Comparison of ENCODE assay signal across 8 cellular contexts in the genomic region with DNA sequence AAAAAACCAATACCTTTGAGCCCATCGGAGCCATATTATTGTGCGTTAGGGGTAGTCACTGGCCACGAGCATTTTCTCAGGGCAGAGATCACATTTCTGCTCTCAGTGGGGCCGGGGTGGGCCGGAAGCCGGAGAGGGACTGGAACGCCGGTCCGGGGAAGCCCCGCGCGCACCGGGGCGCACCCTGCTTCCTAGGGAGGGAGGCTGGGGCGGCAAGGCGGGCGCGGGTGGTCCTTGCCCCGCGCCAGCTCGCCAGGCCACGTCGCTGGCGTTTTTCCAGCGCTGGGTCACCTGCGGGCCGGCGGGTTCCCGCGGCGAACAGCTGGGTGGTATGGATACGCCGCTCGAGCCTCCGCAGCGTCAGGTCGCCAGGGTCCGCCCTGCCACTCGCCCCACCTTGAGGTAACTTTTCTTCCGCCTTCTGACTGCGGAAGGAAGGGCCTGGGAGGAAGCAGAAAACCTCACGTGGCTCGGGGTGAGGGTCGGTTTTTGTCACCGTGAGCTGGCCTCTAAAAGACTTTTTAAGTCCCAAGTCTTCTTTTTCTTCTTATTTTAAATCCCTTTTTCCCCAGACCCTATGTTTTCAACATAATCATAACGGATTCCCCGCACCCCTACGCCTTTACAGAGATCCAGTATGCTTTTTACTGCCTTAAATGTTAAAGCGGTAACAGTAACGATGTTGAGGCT. TPM values are rescaled to one million over a fixed set of nuclear protein-coding genes. Genes with fewer than 3 reads are reported as not detected.
DNase-seq lines count a peak whose midpoint lies in the region; ATAC-seq and TF ChIP-seq lines count a peak whose summit lies in the region.

No MANE protein-coding gene starts in this region.

- CTCF ChIA-PET in activated naive CD4-positive, alpha-beta T cell treated with anti-CD3 and anti-CD28 coated beads for 36 hours (lab: Charles Lee), result interaction anchor here (1.0 to 3.4 kb wide), 5 partner anchors 9 to 130 kb away, joined by 3 to 16 read pairs (median 4); a partner anchor contains a TSS

- H3K36me3 Mint-ChIP-seq in activated naive CD4-positive, alpha-beta T cell treated with anti-CD3 and anti-CD28 coated beads for 36 hours (ENCODE audit: low read depth), result peaks cover 25% of the 10 kb centered on the region

- H3K4me1 Mint-ChIP-seq in activated naive CD4-positive, alpha-beta T cell treated with anti-CD3 and anti-CD28 coated beads for 36 hours (ENCODE audit: low read depth), result peaks cover 15% of the 10 kb centered on the region

- H3K27ac Mint-ChIP-seq in activated naive CD4-positive, alpha-beta T cell treated with anti-CD3 and anti-CD28 coated beads for 36 hours, result peak overlapping the region; percentile 99

- H3K27me3 ChIP-seq in heart right ventricle, result peaks cover 0 to 15% (median 6%) of the 10 kb centered on the region in 7 donors

- peak; percentile 89 to 90 for DNase-seq in AML-193 (lab: John Stamatoyannopoulos, UW)
- peak; percentile 60 for DNase-seq in RPMI7951 (ENCODE audit: low read depth)
- peak; percentile 88 for DNase-seq in activated naive CD4-positive, alpha-beta T cell treated with anti-CD3 and anti-CD28 coated beads for 36 hours
- DNase-seq in heart right ventricle, result peak; percentile 57 to 60
- DNase-seq in retina, result peak; percentile 83
- DNase-seq in NCI-H1417 treated with DMSO at 0.1 percent for 48 hours (lab: John Stamatoyannopoulos, UW), result no peak

- H3K9me3 Mint-ChIP-seq in activated naive CD4-positive, alpha-beta T cell treated with anti-CD3 and anti-CD28 coated beads for 36 hours, result no peaks in the 10 kb centered on the region

- no peaks in the 10 kb centered on the region for H3K9me3 ChIP-seq in heart right ventricle

- peaks cover 0 to 19% (median 11%) of the 10 kb centered on the region in 9 donors for H3K36me3 ChIP-seq in heart right ventricle

- peaks cover 0 to 38% (median 25%) of the 10 kb centered on the region in 9 donors for H3K4me1 ChIP-seq in heart right ventricle

- TF ChIP-seq CTCF in heart right ventricle (IDR thresholded peaks at IDR 0.05), result no peak

- peaks cover 4% of the 10 kb centered on the region for H3K27me3 Mint-ChIP-seq in activated naive CD4-positive, alpha-beta T cell treated with anti-CD3 and anti-CD28 coated beads for 36 hours (ENCODE audit: low read depth)

- intact Hi-C loops in activated naive CD4-positive, alpha-beta T cell treated with anti-CD3 and anti-CD28 coated beads for 36 hours (cut with micrococcal nuclease), result loop anchor here (1.0 to 5.0 kb wide), 2 partner anchors 87 to 261 kb away; a partner anchor contains a TSS
- intact Hi-C loops in heart right ventricle (cut with DNase I), result loop anchor here in 6 of 10 donors (2.0 to 10.0 kb wide), 5 partner anchors 44 to 64 kb away; no protein-coding TSS in a partner anchor

- peak overlapping the region; percentile 82 to 100 (median 98) for H3K27ac ChIP-seq in heart right ventricle

- H3K4me3 ChIP-seq in heart right ventricle, result peak overlapping the region; percentile 46 to 82 (median 68)

- peak overlapping the region; percentile 93 for H3K4me3 Mint-ChIP-seq in activated naive CD4-positive, alpha-beta T cell treated with anti-CD3 and anti-CD28 coated beads for 36 hours

- ATAC-seq in GM19043 (IDR thresholded peaks at IDR 0.05; ENCODE audit: low read depth, unreplicated experiment) (peak; percentile 41), HG03280 (IDR thresholded peaks at IDR 0.05; ENCODE audit: unreplicated experiment) (peak; percentile 44), heart right ventricle (no peak)

- 7 to 8% methylated on average over 45 to 50 of the region's 50 CpGs for whole genome bisulfite sequencing in heart right ventricle, 2 donors

RNA-seq across cellular contexts. Expression of a gene that starts 2.7 kb away (rescaled TPM):
- 8,626 and 10,453 TPM in 2 replicates for total RNA-seq in RPMI7951 (2014; rRNA removed; shearing (Covaris generic))
- total RNA-seq in activated naive CD4-positive, alpha-beta T cell treated with anti-CD3 and anti-CD28 coated beads for 36 hours, result over 10,000 TPM; 18,342 to 18,732 TPM
- total RNA-seq in heart right ventricle, result 1,000 to 10,000 TPM in 9 of 10 donors, 100 to 1,000 TPM in 1; 988 to 2,538 (median 1,481) TPM
- 1,000 to 10,000 TPM; 1,651 to 3,224 TPM for polyA plus RNA-seq in heart right ventricle

Comparison
In these comparisons a context has a peak if more than half of its experiments do, and no peak if none do; other contexts are left out.
1. ATAC-seq: peak in GM19043 (single experiment) and HG03280 (single experiment); none in heart right ventricle (0 of 8).